8 cellular contexts compared by ENCODE assay signal in genomic region chr17:44200478-44201155, GRCh38. TPM values are rescaled to one million over a fixed set of nuclear protein-coding genes. Genes with fewer than 3 reads are reported as not detected.
DNase-seq lines count a peak whose midpoint lies in the region; ATAC-seq and TF ChIP-seq lines count a peak whose summit lies in the region.

No MANE protein-coding gene starts in this region.

- H3K27ac ChIP-seq in DOHH2 (ENCODE audit: low read depth, low read length) = peak overlapping the region; percentile 94
- H3K27ac ChIP-seq in hepatocyte = peak overlapping the region; percentile 97

- H3K4me2 ChIP-seq in DOHH2 (ENCODE audit: low read length) = peak overlapping the region; percentile 85
- H3K4me2 ChIP-seq in hepatocyte = peak overlapping the region; percentile 91

- H3K4me1 Mint-ChIP-seq in activated CD8-positive, alpha-beta T cell treated with anti-CD3 and anti-CD28 coated beads, Interleukin-2, amount 10 ng/mL, durations not matched to agents 7 days and 5 days (ENCODE audit: low read depth) = peaks cover 43% of the 10 kb centered on the region
- peaks cover 41% of the 10 kb centered on the region for H3K4me1 Mint-ChIP-seq in stimulated activated effector memory CD8-positive, alpha-beta T cell treated with anti-CD3 and anti-CD28 coated beads, Interleukin-12 subunit alpha, Interleukin-12 subunit beta, amount 100 ng/mL, for 72 hours

- CTCF ChIA-PET in activated CD8-positive, alpha-beta T cell treated with anti-CD3 and anti-CD28 coated beads, Interleukin-2, amount 10 ng/mL, durations not matched to agents 7 days and 5 days (lab: Charles Lee) = interaction anchor here (1.5 to 4.6 kb wide), 8 partner anchors 9 to 150 kb away, joined by 3 to 50 read pairs (median 17); partner anchors contain the start of genes GRN and UBTF

- H3K27me3 Mint-ChIP-seq in activated CD8-positive, alpha-beta T cell treated with anti-CD3 and anti-CD28 coated beads, Interleukin-2, amount 10 ng/mL, durations not matched to agents 7 days and 5 days (ENCODE audit: low read depth) = no peaks in the 10 kb centered on the region

- H3K9me3 ChIP-seq in DOHH2 (ENCODE audit: control insufficient read depth, insufficient read depth, low read length) = no peaks in the 10 kb centered on the region
- H3K9me3 ChIP-seq in hepatocyte (ENCODE audit: low read depth) = no peaks in the 10 kb centered on the region

- H3K36me3 ChIP-seq in DOHH2 (ENCODE audit: control insufficient read depth, low read length) = peaks cover 28% of the 10 kb centered on the region
- H3K36me3 ChIP-seq in hepatocyte (replicated peaks; ENCODE audit: insufficient read depth, low read depth) = no peaks in the 10 kb centered on the region

- no peaks in the 10 kb centered on the region for H4K20me1 ChIP-seq in DOHH2 (ENCODE audit: control insufficient read depth, insufficient read depth, low read depth, low read length)
- H4K20me1 ChIP-seq in hepatocyte (ENCODE audit: insufficient read depth, poor library complexity, severe bottlenecking) = peaks cover 3% of the 10 kb centered on the region

- no peaks in the 10 kb centered on the region for H3K9me2 ChIP-seq in DOHH2 (replicated peaks; ENCODE audit: control insufficient read depth, low read length)
- no peaks in the 10 kb centered on the region for H3K9me2 ChIP-seq in hepatocyte (replicated peaks; ENCODE audit: insufficient read depth)

- TF ChIP-seq CTCF in DOHH2 (IDR thresholded peaks at IDR 0.05; ENCODE audit: low read depth, low read length, poor library complexity, severe bottlenecking) = no peak
- no peak for TF ChIP-seq CTCF in hepatocyte (IDR thresholded peaks at IDR 0.05; ENCODE audit: poor library complexity)

- H3K79me2 ChIP-seq in DOHH2 (ENCODE audit: control insufficient read depth, low read length) = peaks cover 25% of the 10 kb centered on the region
- peaks cover 38% of the 10 kb centered on the region for H3K79me2 ChIP-seq in hepatocyte

- POLR2A ChIA-PET in activated CD8-positive, alpha-beta T cell treated with anti-CD3 and anti-CD28 coated beads, Interleukin-2, amount 10 ng/mL, durations not matched to agents 7 days and 5 days (lab: Charles Lee) = interaction anchor here (1.2 to 3.6 kb wide), 5 partner anchors 9 to 126 kb away, joined by 5 to 19 read pairs (median 8); partner anchors contain the start of genes TMUB2 and UBTF

- H3K4me1 ChIP-seq in DOHH2 (ENCODE audit: control insufficient read depth, low read length) (peaks cover 55% of the 10 kb centered on the region), hepatocyte (ENCODE audit: insufficient read depth) (peaks cover 18% of the 10 kb centered on the region)

- peak; percentile 2 for ATAC-seq in HG02885 (IDR thresholded peaks at IDR 0.05; ENCODE audit: poor library complexity, unreplicated experiment)
- no peak for ATAC-seq in activated CD8-positive, alpha-beta T cell treated with anti-CD3 and anti-CD28 coated beads, Interleukin-2, amount 10 ng/mL, durations not matched to agents 7 days and 5 days
- no peak for ATAC-seq in stimulated activated effector memory CD8-positive, alpha-beta T cell treated with anti-CD3 and anti-CD28 coated beads, Interleukin-12 subunit alpha, Interleukin-12 subunit beta, amount 100 ng/mL, for 72 hours
- ATAC-seq in HG03354 (IDR thresholded peaks at IDR 0.05; ENCODE audit: poor library complexity, severe bottlenecking, unreplicated experiment) = no peak

- no peak for DNase-seq in activated CD8-positive, alpha-beta T cell treated with anti-CD3 and anti-CD28 coated beads, Interleukin-2, amount 10 ng/mL, durations not matched to agents 7 days and 5 days
- peak; percentile 49 for DNase-seq in hepatocyte (ENCODE audit: low spot score)
- no peak for DNase-seq in stimulated activated effector memory CD8-positive, alpha-beta T cell treated with anti-CD3 and anti-CD28 coated beads, Interleukin-12 subunit alpha, Interleukin-12 subunit beta, amount 100 ng/mL, for 72 hours (ENCODE audit: low spot score in 2 of 2)
- DNase-seq in NK-92 treated with Interleukin-12 subunit alpha and Interleukin-12 subunit beta, amount 100 ng/mL, for 24 hours (lab: John Stamatoyannopoulos, UW) = no peak
- DNase-seq in HK-2 (ENCODE audit: unreplicated experiment) = no peak

- peaks cover 33% of the 10 kb centered on the region for H3F3A ChIP-seq in DOHH2 (ENCODE audit: control insufficient read depth, insufficient read depth)

- 12% methylated on average over 26 of the region's 36 CpGs for WGBS in hepatocyte (ENCODE audit: low lambda C conversion rate, missing lambda C conversion rate)

- no peaks in the 10 kb centered on the region for H3K9me3 Mint-ChIP-seq in activated CD8-positive, alpha-beta T cell treated with anti-CD3 and anti-CD28 coated beads, Interleukin-2, amount 10 ng/mL, durations not matched to agents 7 days and 5 days (ENCODE audit: insufficient read depth)
- H3K9me3 Mint-ChIP-seq in stimulated activated effector memory CD8-positive, alpha-beta T cell treated with anti-CD3 and anti-CD28 coated beads, Interleukin-12 subunit alpha, Interleukin-12 subunit beta, amount 100 ng/mL, for 72 hours = no peaks in the 10 kb centered on the region

- H3K27me3 ChIP-seq in DOHH2 (ENCODE audit: control insufficient read depth, low read length) (no peaks in the 10 kb centered on the region), hepatocyte (no peaks in the 10 kb centered on the region)

- H3K4me3 ChIP-seq in DOHH2 (ENCODE audit: low read length) = peak overlapping the region; percentile 82
- peak overlapping the region; percentile 65 for H3K4me3 ChIP-seq in hepatocyte

- H2AFZ ChIP-seq in hepatocyte = peak overlapping the region; percentile 86

- H3K36me3 Mint-ChIP-seq in activated CD8-positive, alpha-beta T cell treated with anti-CD3 and anti-CD28 coated beads, Interleukin-2, amount 10 ng/mL, durations not matched to agents 7 days and 5 days (ENCODE audit: low read depth) = peaks cover 29% of the 10 kb centered on the region
- H3K36me3 Mint-ChIP-seq in stimulated activated effector memory CD8-positive, alpha-beta T cell treated with anti-CD3 and anti-CD28 coated beads, Interleukin-12 subunit alpha, Interleukin-12 subunit beta, amount 100 ng/mL, for 72 hours = peaks cover 29% of the 10 kb centered on the region

- H3K27ac Mint-ChIP-seq in activated CD8-positive, alpha-beta T cell treated with anti-CD3 and anti-CD28 coated beads, Interleukin-2, amount 10 ng/mL, durations not matched to agents 7 days and 5 days = peak overlapping the region; percentile 90
- peak overlapping the region; percentile 93 for H3K27ac Mint-ChIP-seq in stimulated activated effector memory CD8-positive, alpha-beta T cell treated with anti-CD3 and anti-CD28 coated beads, Interleukin-12 subunit alpha, Interleukin-12 subunit beta, amount 100 ng/mL, for 72 hours

- peak overlapping the region; percentile 79 for H3K4me3 Mint-ChIP-seq in activated CD8-positive, alpha-beta T cell treated with anti-CD3 and anti-CD28 coated beads, Interleukin-2, amount 10 ng/mL, durations not matched to agents 7 days and 5 days
- H3K4me3 Mint-ChIP-seq in stimulated activated effector memory CD8-positive, alpha-beta T cell treated with anti-CD3 and anti-CD28 coated beads, Interleukin-12 subunit alpha, Interleukin-12 subunit beta, amount 100 ng/mL, for 72 hours = peak overlapping the region; percentile 90

RNA-seq across cellular contexts. Expression of gene ATXN7L3, which starts 0.9 kb away (rescaled TPM):
- 100 to 1,000 TPM; 116 to 120 TPM for total RNA-seq in activated CD8-positive, alpha-beta T cell treated with anti-CD3 and anti-CD28 coated beads, Interleukin-2, amount 10 ng/mL, durations not matched to agents 7 days and 5 days
- total RNA-seq in hepatocyte = 64.0 and 64.3 TPM in 2 replicates
- polyA plus RNA-seq in hepatocyte = 28.7 and 29.2 TPM in 2 replicates

RNA-seq across cellular contexts. Expression of gene TMUB2, which starts 13.8 kb away (rescaled TPM):
- total RNA-seq in activated CD8-positive, alpha-beta T cell treated with anti-CD3 and anti-CD28 coated beads, Interleukin-2, amount 10 ng/mL, durations not matched to agents 7 days and 5 days = 10 to 100 TPM; 26.7 to 27.9 TPM
- total RNA-seq in hepatocyte = 27.7 and 31.3 TPM in 2 replicates
- 46.8 and 54.6 TPM in 2 replicates for polyA plus RNA-seq in hepatocyte

RNA-seq across cellular contexts. Expression of gene UBTF, which starts 18.9 kb away (rescaled TPM):
- total RNA-seq in activated CD8-positive, alpha-beta T cell treated with anti-CD3 and anti-CD28 coated beads, Interleukin-2, amount 10 ng/mL, durations not matched to agents 7 days and 5 days = 100 to 1,000 TPM; 165 to 182 TPM
- 35.0 and 38.9 TPM in 2 replicates for total RNA-seq in hepatocyte
- polyA plus RNA-seq in hepatocyte = 37.2 and 41.1 TPM in 2 replicates

RNA-seq across cellular contexts. Expression of gene ASB16, which starts 30.1 kb away (rescaled TPM):
- under 1 TPM; 0.26 to 0.42 TPM for total RNA-seq in activated CD8-positive, alpha-beta T cell treated with anti-CD3 and anti-CD28 coated beads, Interleukin-2, amount 10 ng/mL, durations not matched to agents 7 days and 5 days
- total RNA-seq in hepatocyte = 0.23 TPM in 1 of 2 replicates, not detected in the other
- polyA plus RNA-seq in hepatocyte = 0.71 and 2.0 TPM in 2 replicates

RNA-seq across cellular contexts. Expression of gene HROB, which starts 58.9 kb away (rescaled TPM):
- 10 to 100 TPM; 16.4 to 18.0 TPM for total RNA-seq in activated CD8-positive, alpha-beta T cell treated with anti-CD3 and anti-CD28 coated beads, Interleukin-2, amount 10 ng/mL, durations not matched to agents 7 days and 5 days
- 1.8 and 2.0 TPM in 2 replicates for total RNA-seq in hepatocyte
- 5.7 and 5.9 TPM in 2 replicates for polyA plus RNA-seq in hepatocyte
